ENCODE assay signal across 1 cellular context in genomic region chr1:42335050-42335808, GRCh38.
TF ChIP-seq lines count a peak whose summit lies in the region.

FOXJ3 (minus strand) TSS chr1:42335235; CDS start chr1:42311093, 24,142 bp downstream.

TF ChIP-seq in GM12878, 131 proteins besides CTCF, POLR2A, EP300 and RAD21 (continued from another document):
- TF ChIP-seq SKIL (IDR thresholded peaks at IDR 0.05; ENCODE audit: low read depth, poor library complexity, severe bottlenecking) (peak; percentile 41), SP1 (IDR thresholded peaks at IDR 0.05; ENCODE audit: low read depth, low read length) (peak; percentile 75), SUZ12 (IDR thresholded peaks at IDR 0.05; ENCODE audit: unreplicated experiment) (no peak), MXI1 (IDR thresholded peaks at IDR 0.05; ENCODE audit: low read depth, low read length) (peak; percentile 51; the same call in 1 of the 2 replicates), BACH1 (IDR thresholded peaks at IDR 0.05; ENCODE audit: borderline replicate concordance) (peak; percentile 49), YBX1 (IDR thresholded peaks at IDR 0.05) (no peak), ETV6 (conservative IDR thresholded peaks at IDR 0.05 in 1 of 2, IDR thresholded peaks at IDR 0.05 in 1 of 2; ENCODE audit: borderline replicate concordance in 1 of 2, low read depth in 1 of 2) (no peak), MYC (IDR thresholded peaks at IDR 0.05; ENCODE audit: insufficient read depth, insufficient read length, insufficient replicate concordance, low read length, severe bottlenecking) (no peak), CEBPB (IDR thresholded peaks at IDR 0.05; ENCODE audit: borderline replicate concordance in 1 of 2, low read depth in 2 of 2, low read length in 2 of 2) (no peak), TCF7 (IDR thresholded peaks at IDR 0.05; ENCODE audit: borderline replicate concordance) (0 out of 2 replicates have a peak, but pooled peaks have one; percentile 19), RCOR1 (conservative IDR thresholded peaks at IDR 0.05; ENCODE audit: low read depth, low read length) (no peak), IRF4 (IDR thresholded peaks at IDR 0.05; ENCODE audit: low read depth, low read length) (peak; percentile 68), IKZF1 (conservative IDR thresholded peaks at IDR 0.05) (peak; percentile 89), STAT1 (conservative IDR thresholded peaks at IDR 0.05) (no peak), BHLHE40 (IDR thresholded peaks at IDR 0.05; ENCODE audit: borderline replicate concordance in 1 of 2, low read depth in 2 of 2, low read length in 1 of 2) (peak; percentile 86 to 95), CBFB (IDR thresholded peaks at IDR 0.05; ENCODE audit: low read depth) (peak; percentile 72)
- TF ChIP-seq, protein P1, sequence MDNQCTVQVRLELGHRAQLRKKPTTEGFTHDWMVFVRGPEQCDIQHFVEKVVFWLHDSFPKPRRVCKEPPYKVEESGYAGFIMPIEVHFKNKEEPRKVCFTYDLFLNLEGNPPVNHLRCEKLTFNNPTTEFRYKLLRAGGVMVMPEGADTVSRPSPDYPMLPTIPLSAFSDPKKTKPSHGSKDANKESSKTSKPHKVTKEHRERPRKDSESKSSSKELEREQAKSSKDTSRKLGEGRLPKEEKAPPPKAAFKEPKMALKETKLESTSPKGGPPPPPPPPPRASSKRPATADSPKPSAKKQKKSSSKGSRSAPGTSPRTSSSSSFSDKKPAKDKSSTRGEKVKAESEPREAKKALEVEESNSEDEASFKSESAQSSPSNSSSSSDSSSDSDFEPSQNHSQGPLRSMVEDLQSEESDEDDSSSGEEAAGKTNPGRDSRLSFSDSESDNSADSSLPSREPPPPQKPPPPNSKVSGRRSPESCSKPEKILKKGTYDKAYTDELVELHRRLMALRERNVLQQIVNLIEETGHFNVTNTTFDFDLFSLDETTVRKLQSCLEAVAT (IDR thresholded peaks at IDR 0.05), result peak; percentile 86
- TF ChIP-seq, protein P2, sequence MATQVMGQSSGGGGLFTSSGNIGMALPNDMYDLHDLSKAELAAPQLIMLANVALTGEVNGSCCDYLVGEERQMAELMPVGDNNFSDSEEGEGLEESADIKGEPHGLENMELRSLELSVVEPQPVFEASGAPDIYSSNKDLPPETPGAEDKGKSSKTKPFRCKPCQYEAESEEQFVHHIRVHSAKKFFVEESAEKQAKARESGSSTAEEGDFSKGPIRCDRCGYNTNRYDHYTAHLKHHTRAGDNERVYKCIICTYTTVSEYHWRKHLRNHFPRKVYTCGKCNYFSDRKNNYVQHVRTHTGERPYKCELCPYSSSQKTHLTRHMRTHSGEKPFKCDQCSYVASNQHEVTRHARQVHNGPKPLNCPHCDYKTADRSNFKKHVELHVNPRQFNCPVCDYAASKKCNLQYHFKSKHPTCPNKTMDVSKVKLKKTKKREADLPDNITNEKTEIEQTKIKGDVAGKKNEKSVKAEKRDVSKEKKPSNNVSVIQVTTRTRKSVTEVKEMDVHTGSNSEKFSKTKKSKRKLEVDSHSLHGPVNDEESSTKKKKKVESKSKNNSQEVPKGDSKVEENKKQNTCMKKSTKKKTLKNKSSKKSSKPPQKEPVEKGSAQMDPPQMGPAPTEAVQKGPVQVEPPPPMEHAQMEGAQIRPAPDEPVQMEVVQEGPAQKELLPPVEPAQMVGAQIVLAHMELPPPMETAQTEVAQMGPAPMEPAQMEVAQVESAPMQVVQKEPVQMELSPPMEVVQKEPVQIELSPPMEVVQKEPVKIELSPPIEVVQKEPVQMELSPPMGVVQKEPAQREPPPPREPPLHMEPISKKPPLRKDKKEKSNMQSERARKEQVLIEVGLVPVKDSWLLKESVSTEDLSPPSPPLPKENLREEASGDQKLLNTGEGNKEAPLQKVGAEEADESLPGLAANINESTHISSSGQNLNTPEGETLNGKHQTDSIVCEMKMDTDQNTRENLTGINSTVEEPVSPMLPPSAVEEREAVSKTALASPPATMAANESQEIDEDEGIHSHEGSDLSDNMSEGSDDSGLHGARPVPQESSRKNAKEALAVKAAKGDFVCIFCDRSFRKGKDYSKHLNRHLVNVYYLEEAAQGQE (IDR thresholded peaks at IDR 0.05; ENCODE audit: low read depth, low read length), result peak; percentile 10
- TF ChIP-seq, protein P3, sequence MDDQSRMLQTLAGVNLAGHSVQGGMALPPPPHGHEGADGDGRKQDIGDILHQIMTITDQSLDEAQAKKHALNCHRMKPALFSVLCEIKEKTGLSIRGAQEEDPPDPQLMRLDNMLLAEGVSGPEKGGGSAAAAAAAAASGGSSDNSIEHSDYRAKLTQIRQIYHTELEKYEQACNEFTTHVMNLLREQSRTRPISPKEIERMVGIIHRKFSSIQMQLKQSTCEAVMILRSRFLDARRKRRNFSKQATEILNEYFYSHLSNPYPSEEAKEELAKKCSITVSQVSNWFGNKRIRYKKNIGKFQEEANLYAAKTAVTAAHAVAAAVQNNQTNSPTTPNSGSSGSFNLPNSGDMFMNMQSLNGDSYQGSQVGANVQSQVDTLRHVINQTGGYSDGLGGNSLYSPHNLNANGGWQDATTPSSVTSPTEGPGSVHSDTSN (IDR thresholded peaks at IDR 0.05; ENCODE audit: insufficient replicate concordance, low read depth, low read length), result peak; percentile 91
- TF ChIP-seq, protein P4, sequence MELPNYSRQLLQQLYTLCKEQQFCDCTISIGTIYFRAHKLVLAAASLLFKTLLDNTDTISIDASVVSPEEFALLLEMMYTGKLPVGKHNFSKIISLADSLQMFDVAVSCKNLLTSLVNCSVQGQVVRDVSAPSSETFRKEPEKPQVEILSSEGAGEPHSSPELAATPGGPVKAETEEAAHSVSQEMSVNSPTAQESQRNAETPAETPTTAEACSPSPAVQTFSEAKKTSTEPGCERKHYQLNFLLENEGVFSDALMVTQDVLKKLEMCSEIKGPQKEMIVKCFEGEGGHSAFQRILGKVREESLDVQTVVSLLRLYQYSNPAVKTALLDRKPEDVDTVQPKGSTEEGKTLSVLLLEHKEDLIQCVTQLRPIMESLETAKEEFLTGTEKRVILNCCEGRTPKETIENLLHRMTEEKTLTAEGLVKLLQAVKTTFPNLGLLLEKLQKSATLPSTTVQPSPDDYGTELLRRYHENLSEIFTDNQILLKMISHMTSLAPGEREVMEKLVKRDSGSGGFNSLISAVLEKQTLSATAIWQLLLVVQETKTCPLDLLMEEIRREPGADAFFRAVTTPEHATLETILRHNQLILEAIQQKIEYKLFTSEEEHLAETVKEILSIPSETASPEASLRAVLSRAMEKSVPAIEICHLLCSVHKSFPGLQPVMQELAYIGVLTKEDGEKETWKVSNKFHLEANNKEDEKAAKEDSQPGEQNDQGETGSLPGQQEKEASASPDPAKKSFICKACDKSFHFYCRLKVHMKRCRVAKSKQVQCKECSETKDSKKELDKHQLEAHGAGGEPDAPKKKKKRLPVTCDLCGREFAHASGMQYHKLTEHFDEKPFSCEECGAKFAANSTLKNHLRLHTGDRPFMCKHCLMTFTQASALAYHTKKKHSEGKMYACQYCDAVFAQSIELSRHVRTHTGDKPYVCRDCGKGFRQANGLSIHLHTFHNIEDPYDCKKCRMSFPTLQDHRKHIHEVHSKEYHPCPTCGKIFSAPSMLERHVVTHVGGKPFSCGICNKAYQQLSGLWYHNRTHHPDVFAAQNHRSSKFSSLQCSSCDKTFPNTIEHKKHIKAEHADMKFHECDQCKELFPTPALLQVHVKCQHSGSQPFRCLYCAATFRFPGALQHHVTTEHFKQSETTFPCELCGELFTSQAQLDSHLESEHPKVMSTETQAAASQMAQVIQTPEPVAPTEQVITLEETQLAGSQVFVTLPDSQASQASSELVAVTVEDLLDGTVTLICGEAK (IDR thresholded peaks at IDR 0.05; ENCODE audit: borderline replicate concordance), result peak; percentile 57; the same call in 1 of the 2 replicates
